ENCODE assay signal across 8 cellular contexts in the genomic region with DNA sequence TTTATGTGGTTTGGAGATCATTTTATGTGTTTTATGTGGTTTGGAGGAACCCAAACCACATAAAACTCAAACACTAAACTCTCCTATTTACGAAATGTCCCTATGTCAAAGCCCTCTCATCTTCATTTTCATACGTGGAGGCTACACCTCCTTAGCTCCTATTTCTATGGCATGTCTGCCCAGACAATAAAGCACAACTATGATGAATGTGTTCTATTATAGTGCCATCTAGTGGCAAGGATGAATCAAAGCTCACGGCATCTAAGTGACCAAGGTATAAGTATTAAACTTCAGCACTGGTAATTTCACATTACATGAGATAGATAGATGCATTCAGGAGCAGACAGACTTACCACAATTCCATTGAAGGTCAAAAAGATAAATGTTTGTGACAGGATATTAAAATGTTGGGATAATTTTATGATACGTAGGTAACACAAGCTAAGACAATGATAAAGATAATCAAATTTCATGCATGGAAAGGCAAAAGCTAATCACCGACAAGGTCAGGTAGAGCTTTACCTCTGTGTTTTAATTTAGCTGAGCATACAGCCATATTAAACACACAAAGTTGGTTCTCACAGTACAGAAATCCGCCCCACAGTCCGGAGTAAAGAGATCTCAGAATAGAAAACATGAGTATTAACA.
DNase-seq lines count a peak whose midpoint lies in the region; ATAC-seq and TF ChIP-seq lines count a peak whose summit lies in the region.

No MANE protein-coding gene starts in this region.

- DNase-seq in activated CD4-positive, alpha-beta T cell treated with anti-CD3 and anti-CD28 coated beads, Interleukin-2, amount 10 ng/mL, durations not matched to agents 7 days and 5 days, result peak; percentile 13
- DNase-seq in activated CD4-positive, alpha-beta T cell treated with anti-CD3 and anti-CD28 coated beads for 1 hour, result no peak
- DNase-seq in Kasumi-1 (lab: John Stamatoyannopoulos, UW), result peak; percentile 62 to 70
- DNase-seq in activated CD8-positive, alpha-beta T cell treated with anti-CD3 and anti-CD28 coated beads, Interleukin-2, amount 10 ng/mL, durations not matched to agents 7 days and 5 days, result peak; percentile 22
- peak; percentile 3 for DNase-seq in hepatic stellate cell (ENCODE audit: low spot score)
- DNase-seq in stomach, result no peak
- DNase-seq in G401 (ENCODE audit: low spot score), result no peak

- no peaks in the 10 kb centered on the region for H3K9me3 ChIP-seq in stomach

- H3K27ac Mint-ChIP-seq in activated CD4-positive, alpha-beta T cell treated with anti-CD3 and anti-CD28 coated beads, Interleukin-2, amount 10 ng/mL, durations not matched to agents 7 days and 5 days, result no peak overlapping the region
- H3K27ac Mint-ChIP-seq in activated CD8-positive, alpha-beta T cell treated with anti-CD3 and anti-CD28 coated beads, Interleukin-2, amount 10 ng/mL, durations not matched to agents 7 days and 5 days, result no peak overlapping the region

- H3K36me3 ChIP-seq in stomach, result no peaks in the 10 kb centered on the region

- CTCF ChIA-PET in activated CD4-positive, alpha-beta T cell treated with anti-CD3 and anti-CD28 coated beads, Interleukin-2, amount 10 ng/mL, durations not matched to agents 7 days and 5 days (lab: Charles Lee), result interaction anchor here (0.6 to 1.1 kb wide), 2 partner anchors 12 to 140 kb away, joined by 3 to 5 read pairs; no protein-coding TSS in a partner anchor
- CTCF ChIA-PET in activated CD8-positive, alpha-beta T cell treated with anti-CD3 and anti-CD28 coated beads, Interleukin-2, amount 10 ng/mL, durations not matched to agents 7 days and 5 days (lab: Charles Lee), result interaction anchor here (0.6 to 1.4 kb wide), 14 partner anchors 8 to 1997 kb away, joined by 3 to 13 read pairs (median 3); no protein-coding TSS in a partner anchor

- no peak overlapping the region for H3K4me3 ChIP-seq in stomach

- H3K27ac ChIP-seq in stomach, result no peak overlapping the region

- TF ChIP-seq EP300 in stomach (IDR thresholded peaks at IDR 0.05), result no peak

- whole genome bisulfite sequencing in stomach, 5 donors, result 66 to 76% (median 75%) methylated on average over 7 of the region's 7 CpGs

- TF ChIP-seq CTCF in stomach (IDR thresholded peaks at IDR 0.05), result peak in 4 of 7 experiments; percentile 28 to 62 (median 46)

- no peaks in the 10 kb centered on the region for H3K4me1 ChIP-seq in stomach

- ATAC-seq in GM21825 (IDR thresholded peaks at IDR 0.05; ENCODE audit: unreplicated experiment), result peak; percentile 80
- ATAC-seq in activated CD8-positive, alpha-beta T cell treated with anti-CD3 and anti-CD28 coated beads, Interleukin-2, amount 10 ng/mL, durations not matched to agents 7 days and 5 days, result peak; percentile 68

- intact Hi-C loops in stomach (cut with DNase I; ENCODE audit: low total_unique reads), result no loop called here

- H3K9me3 Mint-ChIP-seq in activated CD4-positive, alpha-beta T cell treated with anti-CD3 and anti-CD28 coated beads, Interleukin-2, amount 10 ng/mL, durations not matched to agents 7 days and 5 days, result no peaks in the 10 kb centered on the region
- H3K9me3 Mint-ChIP-seq in activated CD8-positive, alpha-beta T cell treated with anti-CD3 and anti-CD28 coated beads, Interleukin-2, amount 10 ng/mL, durations not matched to agents 7 days and 5 days (ENCODE audit: insufficient read depth), result no peaks in the 10 kb centered on the region

- no peaks in the 10 kb centered on the region for H3K27me3 ChIP-seq in stomach

- H3K4me3 Mint-ChIP-seq in activated CD4-positive, alpha-beta T cell treated with anti-CD3 and anti-CD28 coated beads, Interleukin-2, amount 10 ng/mL, durations not matched to agents 7 days and 5 days, result no peak overlapping the region
- H3K4me3 Mint-ChIP-seq in activated CD8-positive, alpha-beta T cell treated with anti-CD3 and anti-CD28 coated beads, Interleukin-2, amount 10 ng/mL, durations not matched to agents 7 days and 5 days, result no peak overlapping the region

- H3K36me3 Mint-ChIP-seq in activated CD4-positive, alpha-beta T cell treated with anti-CD3 and anti-CD28 coated beads, Interleukin-2, amount 10 ng/mL, durations not matched to agents 7 days and 5 days (ENCODE audit: low read depth), result no peaks in the 10 kb centered on the region
- H3K36me3 Mint-ChIP-seq in activated CD8-positive, alpha-beta T cell treated with anti-CD3 and anti-CD28 coated beads, Interleukin-2, amount 10 ng/mL, durations not matched to agents 7 days and 5 days (ENCODE audit: low read depth), result no peaks in the 10 kb centered on the region

- POLR2A ChIA-PET in activated CD4-positive, alpha-beta T cell treated with anti-CD3 and anti-CD28 coated beads, Interleukin-2, amount 10 ng/mL, durations not matched to agents 7 days and 5 days (lab: Charles Lee), result no interaction called here
- POLR2A ChIA-PET in activated CD8-positive, alpha-beta T cell treated with anti-CD3 and anti-CD28 coated beads, Interleukin-2, amount 10 ng/mL, durations not matched to agents 7 days and 5 days (lab: Charles Lee), result no interaction called here

- in situ Hi-C loops in G401 (cut with HindIII; ENCODE audit: low sequenced_read_pairs), result no loop called here

- no peak for TF ChIP-seq POLR2A in stomach (IDR thresholded peaks at IDR 0.05)

- H3K4me1 Mint-ChIP-seq in activated CD4-positive, alpha-beta T cell treated with anti-CD3 and anti-CD28 coated beads, Interleukin-2, amount 10 ng/mL, durations not matched to agents 7 days and 5 days, result peaks cover 2% of the 10 kb centered on the region
- H3K4me1 Mint-ChIP-seq in activated CD8-positive, alpha-beta T cell treated with anti-CD3 and anti-CD28 coated beads, Interleukin-2, amount 10 ng/mL, durations not matched to agents 7 days and 5 days (ENCODE audit: low read depth), result no peaks in the 10 kb centered on the region

- H3K27me3 Mint-ChIP-seq in activated CD4-positive, alpha-beta T cell treated with anti-CD3 and anti-CD28 coated beads, Interleukin-2, amount 10 ng/mL, durations not matched to agents 7 days and 5 days, result peaks cover 12% of the 10 kb centered on the region
- peaks cover 8% of the 10 kb centered on the region for H3K27me3 Mint-ChIP-seq in activated CD8-positive, alpha-beta T cell treated with anti-CD3 and anti-CD28 coated beads, Interleukin-2, amount 10 ng/mL, durations not matched to agents 7 days and 5 days (ENCODE audit: low read depth)

Comparison
In these comparisons a context has a peak if more than half of its experiments do, and no peak if none do; other contexts are left out.
1. DNase-seq: peak in activated CD4-positive, alpha-beta T cell treated with anti-CD3 and anti-CD28 coated beads, Interleukin-2, amount 10 ng/mL, durations not matched to agents 7 days and 5 days (single experiment), Kasumi-1 (2 of 2), activated CD8-positive, alpha-beta T cell treated with anti-CD3 and anti-CD28 coated beads, Interleukin-2, amount 10 ng/mL, durations not matched to agents 7 days and 5 days (single experiment) and hepatic stellate cell (single experiment); none in activated CD4-positive, alpha-beta T cell treated with anti-CD3 and anti-CD28 coated beads for 1 hour (single experiment), stomach (single experiment) and G401 (single experiment).